ENCODE assay signal across 31 cellular contexts in the genomic region with DNA sequence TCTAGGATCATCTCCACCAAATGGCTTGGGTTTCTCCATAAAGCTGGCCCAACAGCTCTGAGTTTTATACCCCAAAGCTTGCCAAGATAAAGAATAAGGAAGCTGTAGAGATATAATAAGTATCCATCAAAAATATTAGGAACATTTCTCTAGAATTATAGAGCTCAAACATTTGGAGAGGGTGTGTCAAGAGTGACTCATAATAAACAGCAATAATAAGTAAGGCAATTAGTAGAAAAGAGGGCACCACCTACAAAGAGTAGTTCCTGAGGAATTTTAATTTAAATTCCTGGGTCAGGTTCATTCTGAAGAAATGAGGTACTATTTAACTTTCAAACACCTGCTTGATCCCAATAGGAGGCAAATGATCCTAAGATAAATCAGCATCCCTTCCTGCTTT. TPM values are rescaled to one million over a fixed set of nuclear protein-coding genes. Genes with fewer than 3 reads are reported as not detected.
"Had no signal": no experiment of that assay in that cellular context is flagged by ENCODE, and none has a peak within 500 bp of the region (broad histone marks: within the 10 kb centered on the region; RNA-seq: fewer than 3 reads in every experiment).

No MANE protein-coding gene starts in this region.

- H3K36me3 ChIP-seq: ascending aorta, breast epithelium, cardiac muscle cell, colonic mucosa, esophagus squamous epithelium, gastroesophageal sphincter, heart right ventricle, WERI-Rb-1 had no signal

- DNase-seq: activated B cell treated with CpG ODN at 0.5 μM for 24 hours; activated CD4-positive, alpha-beta T cell treated with anti-CD3 and anti-CD28 coated beads for 48 hours; activated CD4-positive, alpha-beta T cell treated with anti-CD3 and anti-CD28 coated beads, Interleukin-2, amount 50 U/mL, for 1 hour; activated CD4-positive, alpha-beta T cell treated with anti-CD3 and anti-CD28 coated beads, Interleukin-2, amount 50 U/mL, for 48 hours; activated CD8-positive, alpha-beta memory T cell treated with anti-CD3 and anti-CD28 coated beads, Interleukin-2, amount 10 ng/mL, durations not matched to agents 7 days and 5 days; activated CD8-positive, alpha-beta memory T cell treated with anti-CD3 and anti-CD28 coated beads, Interleukin-2, amount 50 U/mL, for 4 hours; activated CD8-positive, alpha-beta T cell treated with anti-CD3 and anti-CD28 coated beads, Interleukin-2, amount 10 ng/mL, durations not matched to agents 7 days and 5 days; activated gamma-delta T cell; activated naive CD4-positive, alpha-beta T cell; activated naive CD4-positive, alpha-beta T cell treated with anti-CD3 and anti-CD28 coated beads, Interleukin-2, amount 10 ng/mL, durations not matched to agents 7 days and 5 days; activated naive CD8-positive, alpha-beta T cell treated with anti-CD3 and anti-CD28 coated beads, Interleukin-2, amount 10 ng/mL, durations not matched to agents 7 days and 5 days; activated T-cell treated with anti-CD3 and anti-CD28 coated beads, Interleukin-2, amount 50 U/mL, for 1 hour; activated T-cell treated with anti-CD3 and anti-CD28 coated beads, Interleukin-2, amount 50 U/mL, for 72 hours; central memory CD4-positive, alpha-beta T cell; cerebellar nuclear complex; colonic mucosa; effector CD8-positive, alpha-beta T cell; erythroblast; esophagus squamous epithelium; heart right ventricle; T-helper 1 cell; T-helper 17 cell; T1000; WERI-Rb-1 had no signal

- H3K9me3 ChIP-seq: ascending aorta, breast epithelium, colonic mucosa, esophagus squamous epithelium, gastroesophageal sphincter, heart right ventricle had no signal

- H3K4me3 ChIP-seq: ascending aorta, breast epithelium, cardiac muscle cell, colonic mucosa, esophagus squamous epithelium, gastroesophageal sphincter, heart right ventricle had no signal

- H3K27me3 ChIP-seq: ascending aorta, breast epithelium, cardiac muscle cell, colonic mucosa, esophagus squamous epithelium, gastroesophageal sphincter, heart right ventricle had no signal

- ATAC-seq: activated CD4-positive, CD25-positive, alpha-beta regulatory T cell treated with anti-CD3 and anti-CD28 coated beads, Interleukin-2, amount 50 U/mL, for 24 hours; activated CD8-positive, alpha-beta memory T cell treated with anti-CD3 and anti-CD28 coated beads, Interleukin-2, amount 10 ng/mL, durations not matched to agents 7 days and 5 days; activated CD8-positive, alpha-beta T cell treated with anti-CD3 and anti-CD28 coated beads, Interleukin-2, amount 10 ng/mL, durations not matched to agents 7 days and 5 days; activated naive CD4-positive, alpha-beta T cell treated with anti-CD3 and anti-CD28 coated beads, Interleukin-2, amount 50 U/mL, for 72 hours; activated T-cell treated with anti-CD3 and anti-CD28 coated beads, Interleukin-2, amount 50 U/mL, for 72 hours; gastroesophageal sphincter; heart right ventricle; T-helper 17 cell had no signal

- H3K27ac ChIP-seq: ascending aorta, breast epithelium, cardiac muscle cell, colonic mucosa, esophagus squamous epithelium, gastroesophageal sphincter, heart right ventricle, WERI-Rb-1 had no signal

- H3K4me1 ChIP-seq: ascending aorta, breast epithelium, colonic mucosa, gastroesophageal sphincter, heart right ventricle had no signal

RNA-seq across cellular contexts. Expression of gene NCKAP5, which starts 41.4 kb away (rescaled TPM):
- total RNA-seq: activated B cell treated with CpG ODN at 0.5 μM for 24 hours; activated CD8-positive, alpha-beta memory T cell treated with anti-CD3 and anti-CD28 coated beads for 36 hours; activated CD8-positive, alpha-beta memory T cell treated with anti-CD3 and anti-CD28 coated beads, Interleukin-2, amount 10 ng/mL, durations not matched to agents 7 days and 5 days; activated CD8-positive, alpha-beta T cell treated with anti-CD3 and anti-CD28 coated beads, Interleukin-2, amount 10 ng/mL, durations not matched to agents 7 days and 5 days; activated naive CD4-positive, alpha-beta T cell treated with anti-CD3 and anti-CD28 coated beads, Interleukin-2, amount 50 U/mL, for 72 hours; activated naive CD8-positive, alpha-beta T cell treated with anti-CD3 and anti-CD28 coated beads, Interleukin-2, amount 10 ng/mL, durations not matched to agents 7 days and 5 days; activated T-cell treated with anti-CD3 and anti-CD28 coated beads, Interleukin-2, amount 50 U/mL, for 72 hours; T-helper 17 cell had no signal
